2 cellular contexts compared by ENCODE assay signal in the genomic region with DNA sequence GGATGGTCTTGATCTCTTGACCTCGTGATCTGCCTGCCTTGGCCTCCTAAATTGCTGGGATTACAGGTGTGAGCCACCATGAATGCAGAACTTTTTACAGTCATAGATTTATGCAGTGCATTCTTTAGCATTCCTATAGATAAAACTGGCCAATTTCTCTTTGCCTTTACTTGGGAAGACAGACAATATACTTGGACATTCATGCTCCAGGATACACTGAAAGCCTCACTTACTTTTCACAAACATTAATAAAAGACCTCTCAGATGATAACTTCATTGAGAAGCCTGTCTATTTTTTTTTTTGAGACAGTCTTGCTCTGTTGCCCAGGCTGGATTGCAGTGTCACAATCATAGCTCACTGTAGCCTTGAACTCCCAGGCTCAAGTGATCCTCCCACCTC.
TF ChIP-seq lines count a peak whose summit lies in the region.

No MANE protein-coding gene starts in this region.

TF ChIP-seq in HEK293, 187 proteins besides CTCF, POLR2A, EP300 and RAD21:
- TF ChIP-seq ZNF302 (tag by site-specific recombination; IDR thresholded peaks at IDR 0.05; ENCODE audit: low read depth): no peak
- TF ChIP-seq ZNF157 (tag by site-specific recombination; IDR thresholded peaks at IDR 0.05): peak; percentile 86
TF ChIP-seq in HEK293: peak in this region for 1.

TF ChIP-seq in K562, 482 proteins besides CTCF, POLR2A, EP300 and RAD21 (continued from another document):
- no peak for TF ChIP-seq SMAD1 (IDR thresholded peaks at IDR 0.05; ENCODE audit: low read depth, low read length, partially characterized antibody)
- peak; percentile 0 for TF ChIP-seq PHF20 (IDR thresholded peaks at IDR 0.05; ENCODE audit: partially characterized antibody)
- TF ChIP-seq ZNF699 (CRISPR knock-in tag; IDR thresholded peaks at IDR 0.05; ENCODE audit: insufficient replicate concordance): peak; percentile 56
- no peak for TF ChIP-seq LARP7 (IDR thresholded peaks at IDR 0.05)
- TF ChIP-seq, protein P1, sequence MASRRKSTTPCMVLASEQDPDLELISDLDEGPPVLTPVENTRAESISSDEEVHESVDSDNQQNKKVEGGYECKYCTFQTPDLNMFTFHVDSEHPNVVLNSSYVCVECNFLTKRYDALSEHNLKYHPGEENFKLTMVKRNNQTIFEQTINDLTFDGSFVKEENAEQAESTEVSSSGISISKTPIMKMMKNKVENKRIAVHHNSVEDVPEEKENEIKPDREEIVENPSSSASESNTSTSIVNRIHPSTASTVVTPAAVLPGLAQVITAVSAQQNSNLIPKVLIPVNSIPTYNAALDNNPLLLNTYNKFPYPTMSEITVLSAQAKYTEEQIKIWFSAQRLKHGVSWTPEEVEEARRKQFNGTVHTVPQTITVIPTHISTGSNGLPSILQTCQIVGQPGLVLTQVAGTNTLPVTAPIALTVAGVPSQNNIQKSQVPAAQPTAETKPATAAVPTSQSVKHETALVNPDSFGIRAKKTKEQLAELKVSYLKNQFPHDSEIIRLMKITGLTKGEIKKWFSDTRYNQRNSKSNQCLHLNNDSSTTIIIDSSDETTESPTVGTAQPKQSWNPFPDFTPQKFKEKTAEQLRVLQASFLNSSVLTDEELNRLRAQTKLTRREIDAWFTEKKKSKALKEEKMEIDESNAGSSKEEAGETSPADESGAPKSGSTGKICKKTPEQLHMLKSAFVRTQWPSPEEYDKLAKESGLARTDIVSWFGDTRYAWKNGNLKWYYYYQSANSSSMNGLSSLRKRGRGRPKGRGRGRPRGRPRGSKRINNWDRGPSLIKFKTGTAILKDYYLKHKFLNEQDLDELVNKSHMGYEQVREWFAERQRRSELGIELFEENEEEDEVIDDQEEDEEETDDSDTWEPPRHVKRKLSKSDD (conservative IDR thresholded peaks at IDR 0.05; ENCODE audit: low read length): no peak
